ENCODE assay signal across 15 cellular contexts in genomic region chr10:7913122-7913872, GRCh38.
"Had no signal": no experiment of that assay in that cellular context is flagged by ENCODE, and none has a peak within 500 bp of the region (broad histone marks: within the 10 kb centered on the region; RNA-seq: fewer than 3 reads in every experiment).

No MANE protein-coding gene starts in this region.

- H3K27ac Mint-ChIP-seq: activated naive CD4-positive, alpha-beta T cell treated with anti-CD3 and anti-CD28 coated beads, Interleukin-2, amount 50 U/mL, for 24 hours; natural killer cell had no signal

- H3K4me3 ChIP-seq: dorsolateral prefrontal cortex, gastroesophageal sphincter, tibial artery, vagina had no signal

- H3K27ac ChIP-seq: dorsolateral prefrontal cortex, gastroesophageal sphincter, parathyroid adenoma, tibial artery, vagina, VCaP had no signal

- ATAC-seq: gastroesophageal sphincter, natural killer cell had no signal

- H3K9ac ChIP-seq: parathyroid adenoma had no signal

- H3K27me3 ChIP-seq: dorsolateral prefrontal cortex, gastroesophageal sphincter, tibial artery, vagina had no signal

- H2AFZ ChIP-seq: parathyroid adenoma had no signal

- H3K4me3 Mint-ChIP-seq: activated naive CD4-positive, alpha-beta T cell treated with anti-CD3 and anti-CD28 coated beads, Interleukin-2, amount 50 U/mL, for 24 hours; natural killer cell had no signal

- H3K36me3 Mint-ChIP-seq: natural killer cell had no signal

- H3K9me3 ChIP-seq: gastroesophageal sphincter, tibial artery, vagina had no signal

- H3K36me3 ChIP-seq: gastroesophageal sphincter, tibial artery, vagina had no signal

- DNase-seq: activated CD4-positive, alpha-beta T cell treated with anti-CD3 and anti-CD28 coated beads for 1 hour; activated CD4-positive, alpha-beta T cell treated with anti-CD3 and anti-CD28 coated beads, Interleukin-2, amount 50 U/mL, for 48 hours; activated gamma-delta T cell; dorsolateral prefrontal cortex; natural killer cell; retina; stimulated activated CD8-positive, alpha-beta memory T cell treated with anti-CD3 and anti-CD28 coated beads, Interleukin-4, amount 100 ng/mL, for 48 hours; stimulated activated naive CD4-positive, alpha-beta T cell; T-helper 2 cell; tibial artery had no signal

- H3K9me3 Mint-ChIP-seq: activated naive CD4-positive, alpha-beta T cell treated with anti-CD3 and anti-CD28 coated beads, Interleukin-2, amount 50 U/mL, for 24 hours; natural killer cell had no signal

- H3K4me1 ChIP-seq: vagina had no signal

- H3K27me3 Mint-ChIP-seq: activated naive CD4-positive, alpha-beta T cell treated with anti-CD3 and anti-CD28 coated beads, Interleukin-2, amount 50 U/mL, for 24 hours had no signal
